In the genomic region with DNA sequence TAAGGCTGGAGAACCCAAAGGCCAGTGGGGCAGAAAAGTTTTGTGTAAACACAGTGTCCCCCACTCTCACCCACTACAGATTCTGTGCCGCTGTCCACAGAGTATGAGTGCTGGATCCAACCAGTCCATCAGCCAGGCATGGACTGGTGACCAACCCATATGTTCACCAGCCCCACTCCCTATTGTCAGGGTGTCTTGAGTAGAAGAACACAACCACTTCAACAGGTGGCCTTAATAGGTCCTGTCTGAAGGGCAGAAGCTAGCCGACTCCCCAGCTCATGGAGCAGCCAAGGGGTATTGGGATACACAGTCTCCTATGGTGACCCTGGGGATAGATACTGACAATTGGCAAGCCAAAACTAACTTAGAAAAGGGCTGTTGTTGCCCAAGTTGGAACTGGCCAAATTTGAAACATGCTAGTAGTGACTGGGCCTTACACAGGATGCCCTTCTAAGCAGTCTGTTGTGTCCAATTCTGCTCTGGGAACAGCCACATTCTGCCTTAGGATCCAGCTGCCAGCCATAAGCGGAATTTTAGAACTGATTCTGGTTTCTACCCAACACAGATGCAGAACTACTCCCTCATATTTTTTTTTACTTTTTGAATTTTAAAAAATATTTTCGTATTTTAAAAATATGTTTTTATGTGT, we compare ENCODE assay signal across 10 cellular contexts. TPM values are rescaled to one million over a fixed set of nuclear protein-coding genes. Genes with fewer than 3 reads are reported as not detected.
DNase-seq lines count a peak whose midpoint lies in the region.
"Had no signal": no experiment of that assay in that cellular context is flagged by ENCODE, and none has a peak within 500 bp of the region (broad histone marks: within the 10 kb centered on the region; RNA-seq: fewer than 3 reads in every experiment).

No MANE protein-coding gene starts in this region.

- DNase-seq in activated CD4-positive, alpha-beta T cell treated with anti-CD3 and anti-CD28 coated beads for 48 hours: peak; percentile 6
- DNase-seq in activated CD4-positive, alpha-beta T cell treated with anti-CD3 and anti-CD28 coated beads for 4 hours: no peak
- DNase-seq in activated T-cell treated with anti-CD3 and anti-CD28 coated beads, Interleukin-2, amount 50 U/mL, for 48 hours: peak; percentile 24 to 30
- DNase-seq in islet precursor cell (peak; percentile 61), MV-4-11 (lab: John Stamatoyannopoulos, UW) (no peak), putamen (ENCODE audit: low spot score) (no peak)
- no peak for DNase-seq in activated effector memory CD4-positive, alpha-beta T cell treated with Interleukin-2 at 50 U/mL for 16 hours
- DNase-seq: NK-92 treated with Interleukin-12 subunit alpha and Interleukin-12 subunit beta, amount 100 ng/mL, for 24 hours had no signal

- 97% methylated on average over 4 of the region's 4 CpGs for WGBS in thymus

- no peaks in the 10 kb centered on the region for H3K9me3 ChIP-seq in thymus (ENCODE audit: control insufficient read depth)

- peaks cover 23% of the 10 kb centered on the region for H3K4me1 ChIP-seq in thymus (ENCODE audit: control insufficient read depth, insufficient read depth, low read length)

- H3K27me3 ChIP-seq in thymus (ENCODE audit: control insufficient read depth, insufficient read depth): no peaks in the 10 kb centered on the region

- no peaks in the 10 kb centered on the region for H3K36me3 ChIP-seq in thymus (ENCODE audit: control insufficient read depth, insufficient read depth)

- no peak overlapping the region for H3K4me3 ChIP-seq in thymus (ENCODE audit: low read length)

- peak overlapping the region; percentile 1 for H3K27ac ChIP-seq in thymus (ENCODE audit: low read depth)
- H3K27ac ChIP-seq: HL-60 had no signal

RNA-seq across cellular contexts. Expression of a gene that starts 19.8 kb away (rescaled TPM):
- 7.0 TPM for polyA plus RNA-seq in thymus

RNA-seq across cellular contexts. Expression of a gene that starts 49.4 kb away (rescaled TPM):
- 2.1 TPM for polyA plus RNA-seq in thymus

Comparison
In these comparisons a context has a peak if more than half of its experiments do, and no peak if none do; other contexts are left out.
1. DNase-seq: peak in activated CD4-positive, alpha-beta T cell treated with anti-CD3 and anti-CD28 coated beads for 48 hours (single experiment), activated T-cell treated with anti-CD3 and anti-CD28 coated beads, Interleukin-2, amount 50 U/mL, for 48 hours (2 of 2) and islet precursor cell (single experiment); none in activated CD4-positive, alpha-beta T cell treated with anti-CD3 and anti-CD28 coated beads for 4 hours (0 of 2), MV-4-11 (single experiment), activated effector memory CD4-positive, alpha-beta T cell treated with Interleukin-2 at 50 U/mL for 16 hours (single experiment) and putamen (single experiment).